8 cellular contexts compared by ENCODE assay signal in the genomic region with DNA sequence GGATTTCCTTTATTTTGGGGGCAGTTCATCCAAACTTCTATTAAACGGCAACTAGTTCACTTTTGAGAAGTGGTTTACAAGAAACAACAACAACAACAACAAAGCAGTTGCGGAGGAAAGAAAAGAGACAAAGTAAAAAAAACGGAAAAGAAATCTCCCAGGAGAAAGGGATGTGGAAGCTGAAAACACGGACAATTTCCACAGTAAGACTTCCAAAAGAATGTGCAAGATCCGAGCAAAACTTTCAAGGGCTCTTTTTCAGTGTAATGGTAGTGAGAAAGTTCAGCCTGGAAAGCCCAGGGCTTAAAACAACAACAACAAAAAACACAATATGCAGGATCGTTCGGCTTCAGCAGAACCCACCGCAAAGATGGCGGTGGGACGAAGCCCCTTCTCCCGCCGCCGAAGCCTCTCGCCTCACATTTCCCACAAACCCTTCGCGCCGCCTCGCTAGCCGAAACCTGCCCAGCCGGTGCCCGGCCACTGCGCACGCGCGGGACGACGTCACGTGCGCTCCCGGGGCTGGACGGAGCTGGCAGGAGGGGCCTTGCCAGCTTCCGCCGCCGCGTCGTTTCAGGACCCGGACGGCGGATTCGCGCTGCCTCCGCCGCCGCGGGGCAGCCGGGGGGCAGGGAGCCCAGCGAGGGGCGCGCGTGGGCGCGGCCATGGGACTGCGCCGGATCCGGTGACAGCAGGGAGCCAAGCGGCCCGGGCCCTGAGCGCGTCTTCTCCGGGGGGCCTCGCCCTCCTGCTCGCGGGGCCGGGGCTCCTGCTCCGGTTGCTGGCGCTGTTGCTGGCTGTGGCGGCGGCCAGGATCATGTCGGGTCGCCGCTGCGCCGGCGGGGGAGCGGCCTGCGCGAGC. TPM values are rescaled to one million over a fixed set of nuclear protein-coding genes. Genes with fewer than 3 reads are reported as not detected.
DNase-seq lines count a peak whose midpoint lies in the region; ATAC-seq, FAIRE-seq and TF ChIP-seq lines count a peak whose summit lies in the region.

A gene (plus strand): TSS at position 553 of the 862 bp plus-strand sequence. CDS start 265 bp downstream, at position 818.

- FAIRE-seq in GM19239 (lab: Jason Lieb, UNC): no peak

- TF ChIP-seq CTCF in BJ (IDR thresholded peaks at IDR 0.05; ENCODE audit: insufficient read depth, low read depth, low read length): no peak

- H3K27ac ChIP-seq in cingulate gyrus (ENCODE audit: low read depth, low read length): peak within 1 kb of the TSS; percentile 88

- POLR2A ChIA-PET in BJ (lab: Charles Lee): no interaction called here

- no peaks in the 10 kb centered on the region for H3K36me3 ChIP-seq in BJ (ENCODE audit: control insufficient read depth, insufficient read depth, low read length)

- peak; percentile 74 for ATAC-seq in HG03442 (IDR thresholded peaks at IDR 0.05; ENCODE audit: unreplicated experiment)

- H3K4me3 ChIP-seq in BJ (ENCODE audit: low read depth, low read length): peak within 1 kb of the TSS; percentile 96

- CTCF ChIA-PET in BJ (lab: Yijun Ruan, JAX): interaction anchor here (0.6 to 1.0 kb wide), 3 partner anchors 18 to 416 kb away, joined by 3 to 4 read pairs (median 3); no protein-coding TSS in a partner anchor

- DNase-seq in BJ (ENCODE audit: low read depth) (peak; percentile 61), GM19239 (ENCODE audit: insufficient read length, low spot score) (peak; percentile 84), NCI-H526 (lab: John Stamatoyannopoulos, UW) (peak; percentile 74 to 95), kidney tubule cell (ENCODE audit: low spot score) (peak; percentile 96)
- DNase-seq in activated CD4-positive, alpha-beta T cell treated with anti-CD3 and anti-CD28 coated beads for 48 hours: peak; percentile 96
- peak; percentile 81 to 83 for DNase-seq in stimulated activated CD4-positive, alpha-beta T cell treated with anti-CD3 and anti-CD28 coated beads, Interleukin-1b, Interleukin-23, amount 100 ng/mL, for 1 hour (ENCODE audit: low read depth in 2 of 2)

- H3K27me3 ChIP-seq in BJ (ENCODE audit: control insufficient read depth, insufficient read depth, low read length): no peaks in the 10 kb centered on the region

RNA-seq across cellular contexts. Expression of the gene that starts here (rescaled TPM):
- 16.6 and 29.3 TPM in 2 replicates for polyA plus RNA-seq in BJ (2011; rRNA removed)
- 24.5 and 28.9 TPM in 2 replicates for polyA minus RNA-seq in BJ (2011; rRNA and poly(A)+ RNA removed)

Comparison
In these comparisons a context has a peak if more than half of its experiments do, and no peak if none do; other contexts are left out.
1. Peak in every context shown above with its lines: DNase-seq, ATAC-seq, H3K4me3 ChIP-seq and H3K27ac ChIP-seq.